In the genomic region with DNA sequence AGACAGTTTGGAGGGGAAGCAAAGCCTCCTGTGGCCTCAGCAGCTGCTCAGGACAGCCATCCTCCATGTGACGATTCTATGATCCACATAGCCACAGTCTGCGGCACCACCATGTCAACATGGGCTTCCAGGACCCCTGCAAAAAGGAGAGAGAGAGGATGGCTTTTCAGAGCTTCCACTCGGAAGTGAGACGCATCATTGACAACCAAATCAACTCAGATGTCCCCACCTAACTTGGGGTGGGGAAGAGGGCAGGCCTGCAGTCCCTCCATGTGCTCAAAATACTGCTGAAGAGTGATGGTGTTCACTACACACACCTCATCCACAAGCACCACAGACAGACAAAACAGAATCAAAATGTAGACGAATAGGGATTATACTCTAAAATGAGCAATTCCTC, we compare ENCODE assay signal across 19 cellular contexts. TPM values are rescaled to one million over a fixed set of nuclear protein-coding genes. Genes with fewer than 3 reads are reported as not detected.
DNase-seq lines count a peak whose midpoint lies in the region; ATAC-seq and TF ChIP-seq lines count a peak whose summit lies in the region.
"Had no signal": no experiment of that assay in that cellular context is flagged by ENCODE, and none has a peak within 500 bp of the region (broad histone marks: within the 10 kb centered on the region; RNA-seq: fewer than 3 reads in every experiment).

No MANE protein-coding gene starts in this region.

- H2AFZ ChIP-seq in Karpas-422 (ENCODE audit: low read length): peak overlapping the region; percentile 56
- no peak overlapping the region for H2AFZ ChIP-seq in neuronal stem cell (ENCODE audit: low read length)
- H2AFZ ChIP-seq: GM23338 had no signal

- no peak overlapping the region for H2BK12ac ChIP-seq in neuronal stem cell (ENCODE audit: low read length)

- H3K36me3 ChIP-seq in Karpas-422 (ENCODE audit: insufficient read depth, low read length) (no peaks in the 10 kb centered on the region), endodermal cell (ENCODE audit: control insufficient read depth, insufficient read depth, low read length) (no peaks in the 10 kb centered on the region), neuronal stem cell (replicated peaks in 1 of 2; ENCODE audit: control insufficient read depth in 2 of 2, insufficient read depth in 2 of 2, low read length in 2 of 2) (no peaks in the 10 kb centered on the region), testis (ENCODE audit: low read depth, missing control alignments) (no peaks in the 10 kb centered on the region)
- H3K36me3 ChIP-seq: BE2C had no signal

- 95 to 100% methylated on average over 1 to 5 of the region's 5 CpGs for WGBS in endodermal cell (ENCODE audit: insufficient coverage in 1 of 2, insufficient read length in 1 of 2), 2 experiments
- WGBS in neuronal stem cell (ENCODE audit: extremely low coverage in 2 of 2, insufficient read length in 2 of 2, insufficient replicate concordance in 1 of 2), 2 donors: no CpG with 5 or more reads among the region's 5 CpGs
- WGBS in testis, 2 donors: 87 to 97% methylated on average over 5 of the region's 5 CpGs

- H3K27ac ChIP-seq in Karpas-422 (ENCODE audit: low read length) (no peak overlapping the region), endodermal cell (ENCODE audit: low read depth, low read length) (no peak overlapping the region), neuronal stem cell (replicated peaks; ENCODE audit: low read length) (no peak overlapping the region), testis (no peak overlapping the region)
- H3K27ac ChIP-seq: HL-60 had no signal

- H3K4me1 ChIP-seq in Karpas-422 (ENCODE audit: low read length) (peaks cover 16% of the 10 kb centered on the region), endodermal cell (ENCODE audit: control insufficient read depth, insufficient read depth, low read length) (no peaks in the 10 kb centered on the region), neuronal stem cell (ENCODE audit: control insufficient read depth in 2 of 2, insufficient read depth in 1 of 2, low read depth in 1 of 2, low read length in 2 of 2) (no peaks in the 10 kb centered on the region), testis (peaks cover 2% of the 10 kb centered on the region)
- H3K4me1 ChIP-seq: BE2C had no signal

- H3K4ac ChIP-seq in neuronal stem cell (ENCODE audit: low read length): peak overlapping the region; percentile 17

- no peak overlapping the region for H3K14ac ChIP-seq in neuronal stem cell (ENCODE audit: low read length)

- H3K9me3 ChIP-seq in Karpas-422 (ENCODE audit: low read length) (no peaks in the 10 kb centered on the region), endodermal cell (ENCODE audit: control insufficient read depth, low read length) (no peaks in the 10 kb centered on the region), neuronal stem cell (replicated peaks in 1 of 2; ENCODE audit: control insufficient read depth in 2 of 2, insufficient read depth in 1 of 2, low read depth in 1 of 2, low read length in 2 of 2) (no peaks in the 10 kb centered on the region), testis (no peaks in the 10 kb centered on the region)
- H3K9me3 ChIP-seq: BE2C had no signal

- no peaks in the 10 kb centered on the region for H3K79me2 ChIP-seq in Karpas-422 (ENCODE audit: low read length)

- no peak overlapping the region for H2BK15ac ChIP-seq in neuronal stem cell (ENCODE audit: low read length)

- no peak overlapping the region for H4K8ac ChIP-seq in neuronal stem cell (ENCODE audit: low read depth, low read length)

- H3K27me3 Mint-ChIP-seq in endodermal cell (ENCODE audit: insufficient read depth): no peaks in the 10 kb centered on the region

- no peak for TF ChIP-seq CTCF in endodermal cell (conservative IDR thresholded peaks at IDR 0.05)
- no peak for TF ChIP-seq CTCF in testis (IDR thresholded peaks at IDR 0.05)

- no peaks in the 10 kb centered on the region for H3K9me2 ChIP-seq in Karpas-422 (replicated peaks; ENCODE audit: insufficient read depth, low read length)

- no peak overlapping the region for H3K23ac ChIP-seq in neuronal stem cell (ENCODE audit: low read depth, low read length, poor library complexity)

- DNase-seq in Karpas-422: peak; percentile 59
- DNase-seq in endodermal cell: peak; percentile 30
- DNase-seq in neuronal stem cell (ENCODE audit: low spot score): no peak
- DNase-seq in testis: no peak
- no peak for DNase-seq in NCI-H187 (lab: John Stamatoyannopoulos, UW)
- DNase-seq: ACHN; BE2C; C1 segment of cervical spinal cord; CD4-positive, CD25-positive, alpha-beta regulatory T cell; CD8-positive, alpha-beta memory T cell; COR-L47; DMS 273 treated with DMSO at 0.1 percent for 48 hours; DMS53; GDM1; HCEC 1CT had no signal

- no peak for TF ChIP-seq POLR2A in testis (IDR thresholded peaks at IDR 0.05)

- H3K4me3 ChIP-seq in Karpas-422 (ENCODE audit: low read length) (no peak overlapping the region), endodermal cell (ENCODE audit: low read length) (no peak overlapping the region), neuronal stem cell (ENCODE audit: low read length in 2 of 2) (no peak overlapping the region), testis (no peak overlapping the region)
- H3K4me3 ChIP-seq: GM23338 had no signal

- H2BK5ac ChIP-seq in neuronal stem cell (ENCODE audit: low read length): no peak overlapping the region

- H3K18ac ChIP-seq in neuronal stem cell (ENCODE audit: low read length): peak overlapping the region; percentile 52

- intact Hi-C loops in testis (cut with DNase I; ENCODE audit: low total_unique reads): no loop called here

- peak overlapping the region; percentile 54 for H3K9ac ChIP-seq in Karpas-422 (ENCODE audit: low read length)
- H3K9ac ChIP-seq in endodermal cell (ENCODE audit: extremely low read depth, low read length, poor library complexity, severe bottlenecking): no peak overlapping the region
- peak overlapping the region; percentile 30 for H3K9ac ChIP-seq in neuronal stem cell (ENCODE audit: low read depth, low read length, poor library complexity)

- no peak for ATAC-seq in HG03521 (IDR thresholded peaks at IDR 0.05; ENCODE audit: unreplicated experiment)
- ATAC-seq in GM21529 (IDR thresholded peaks at IDR 0.05; ENCODE audit: unreplicated experiment): no peak
- ATAC-seq: GM23338 had no signal

- H3K4me3 Mint-ChIP-seq in endodermal cell: no peak overlapping the region
- H3K4me3 Mint-ChIP-seq: CD4-positive, CD25-positive, alpha-beta regulatory T cell; CD8-positive, alpha-beta memory T cell; GM23338 had no signal

- peaks cover 2% of the 10 kb centered on the region for H3K4me1 Mint-ChIP-seq in endodermal cell

- no peak overlapping the region for H4K91ac ChIP-seq in neuronal stem cell (ENCODE audit: low read depth, low read length, poor library complexity)

- no peak overlapping the region for H3K27ac Mint-ChIP-seq in endodermal cell
- H3K27ac Mint-ChIP-seq: CD4-positive, CD25-positive, alpha-beta regulatory T cell; CD8-positive, alpha-beta memory T cell; GM23338 had no signal

- no peak overlapping the region for H2BK120ac ChIP-seq in neuronal stem cell (ENCODE audit: low read depth, low read length)

- H3K27me3 ChIP-seq in Karpas-422 (ENCODE audit: low read length): no peaks in the 10 kb centered on the region
- H3K27me3 ChIP-seq in endodermal cell (ENCODE audit: control insufficient read depth, insufficient read depth, low read length, poor library complexity, severe bottlenecking): no peaks in the 10 kb centered on the region
- no peaks in the 10 kb centered on the region for H3K27me3 ChIP-seq in neuronal stem cell (ENCODE audit: control insufficient read depth in 3 of 3, insufficient read depth in 3 of 3, low read depth in 1 of 3, low read length in 3 of 3)
- H3K27me3 ChIP-seq in testis: no peaks in the 10 kb centered on the region
- H3K27me3 ChIP-seq: BE2C had no signal

- H3K4me2 ChIP-seq in Karpas-422 (ENCODE audit: low read depth, low read length, poor library complexity, severe bottlenecking) (peak overlapping the region; percentile 43), neuronal stem cell (ENCODE audit: insufficient read depth, low read length, poor library complexity, severe bottlenecking) (no peak overlapping the region)
- H3K4me2 ChIP-seq: GM23338 had no signal

- no peaks in the 10 kb centered on the region for H3K79me1 ChIP-seq in neuronal stem cell (ENCODE audit: low read depth, low read length)

- H3K9me3 Mint-ChIP-seq in endodermal cell: no peaks in the 10 kb centered on the region
- H3K9me3 Mint-ChIP-seq: CD4-positive, CD25-positive, alpha-beta regulatory T cell; CD8-positive, alpha-beta memory T cell; GM23338 had no signal

- H4K20me1 ChIP-seq in Karpas-422 (ENCODE audit: insufficient read depth, low read depth, low read length): no peaks in the 10 kb centered on the region

- no peak overlapping the region for H2AK5ac ChIP-seq in neuronal stem cell (ENCODE audit: low read depth, low read length)

- H3K36me3 Mint-ChIP-seq in endodermal cell (ENCODE audit: low read depth): no peaks in the 10 kb centered on the region
- H3K36me3 Mint-ChIP-seq: CD4-positive, CD25-positive, alpha-beta regulatory T cell; CD8-positive, alpha-beta memory T cell had no signal

RNA-seq across cellular contexts. Expression of a gene that starts 5.9 kb away (rescaled TPM):
- total RNA-seq in Karpas-422 (2014; rRNA removed; shearing (Covaris generic); ENCODE audit: low replicate concordance): 18.3 and 22.9 TPM in 2 replicates
- 10 to 100 TPM; 51.5 to 59.6 TPM for total RNA-seq in endodermal cell
- polyA plus RNA-seq in endodermal cell (2013, experiment 1 of 2): 35.2 TPM
- 29.9 TPM for polyA plus RNA-seq in endodermal cell (2013, experiment 2 of 2)
- polyA plus RNA-seq in neuronal stem cell (2013, experiment 1 of 2): 33.5 TPM
- 36.0 TPM for polyA plus RNA-seq in neuronal stem cell (2013, experiment 2 of 2)
- 10 to 100 TPM; 42.7 to 53.6 TPM for total RNA-seq in testis
- polyA plus RNA-seq in testis (ENCODE audit: insufficient read depth, low read depth, low replicate concordance): 23.1 TPM

Comparison
In these comparisons a context has a peak if more than half of its experiments do, and no peak if none do; other contexts are left out.
1. DNase-seq: peak in Karpas-422 (single experiment) and endodermal cell (single experiment); none in neuronal stem cell (single experiment), testis (single experiment) and NCI-H187 (0 of 2).